Comparison of ENCODE assay signal across 29 cellular contexts in genomic region chr7:83419013-83419412, GRCh38.
"Had no signal": no experiment of that assay in that cellular context is flagged by ENCODE, and none has a peak within 500 bp of the region (broad histone marks: within the 10 kb centered on the region; RNA-seq: fewer than 3 reads in every experiment).

No MANE protein-coding gene starts in this region.

- H3K4me3 Mint-ChIP-seq: dendritic cell treated with granulocyte-macrophage colony-stimulating factor and Interleukin-4, amounts not matched to agents 40 ng/mL and 50 ng/mL, for 4 days; effector memory CD8-positive, alpha-beta T cell; endodermal cell had no signal

- H3K27me3 ChIP-seq: colonic mucosa, dorsolateral prefrontal cortex, esophagus muscularis mucosa, esophagus squamous epithelium, foreskin keratinocyte, gastrocnemius medialis, gastroesophageal sphincter, hepatocyte had no signal

- H3K4me3 ChIP-seq: colonic mucosa, coronary artery, dorsolateral prefrontal cortex, esophagus muscularis mucosa, esophagus squamous epithelium, gastrocnemius medialis, gastroesophageal sphincter, heart left ventricle, heart right ventricle, hepatocyte had no signal

- DNase-seq: colonic mucosa; cortex of kidney; dermis blood vessel endothelial cell; dorsolateral prefrontal cortex; effector CD4-positive, alpha-beta T cell; effector CD8-positive, alpha-beta T cell; effector memory CD4-positive, alpha-beta T cell; effector memory CD8-positive, alpha-beta T cell; endodermal cell; erythroblast; esophagus squamous epithelium; foreskin fibroblast; foreskin keratinocyte; foreskin melanocyte; gastrocnemius medialis; glutamatergic neuron; head of caudate nucleus; heart left ventricle; heart right ventricle had no signal

- H3K27ac ChIP-seq: colonic mucosa, coronary artery, dorsolateral prefrontal cortex, epithelial cell of prostate, esophagus muscularis mucosa, esophagus squamous epithelium, foreskin keratinocyte, gastrocnemius medialis, gastroesophageal sphincter, heart left ventricle, heart right ventricle, hepatocyte had no signal

- H3K27me3 Mint-ChIP-seq: dendritic cell treated with granulocyte-macrophage colony-stimulating factor and Interleukin-4, amounts not matched to agents 40 ng/mL and 50 ng/mL, for 4 days; effector memory CD8-positive, alpha-beta T cell had no signal

- H3K36me3 ChIP-seq: colonic mucosa, esophagus muscularis mucosa, esophagus squamous epithelium, gastrocnemius medialis, gastroesophageal sphincter, heart left ventricle, heart right ventricle had no signal

- H3K4me1 ChIP-seq: colonic mucosa, esophagus muscularis mucosa, esophagus squamous epithelium, gastrocnemius medialis, gastroesophageal sphincter, heart left ventricle, heart right ventricle had no signal

- FAIRE-seq: endometrium, endothelial cell of umbilical vein, frontal cortex had no signal

- H3K9me3 Mint-ChIP-seq: dendritic cell treated with granulocyte-macrophage colony-stimulating factor and Interleukin-4, amounts not matched to agents 40 ng/mL and 50 ng/mL, for 4 days; endodermal cell had no signal

- ATAC-seq: effector memory CD8-positive, alpha-beta T cell; esophagus mucosa; foreskin keratinocyte; gastrocnemius medialis; gastroesophageal sphincter; heart left ventricle; heart right ventricle had no signal

- H3K27ac Mint-ChIP-seq: dendritic cell treated with granulocyte-macrophage colony-stimulating factor and Interleukin-4, amounts not matched to agents 40 ng/mL and 50 ng/mL, for 4 days; effector memory CD8-positive, alpha-beta T cell; endodermal cell had no signal

- H3K9me3 ChIP-seq: colonic mucosa, esophagus muscularis mucosa, esophagus squamous epithelium, gastrocnemius medialis, gastroesophageal sphincter had no signal

- H3K4me2 ChIP-seq: hepatocyte had no signal

- H3K79me2 ChIP-seq: hepatocyte had no signal

- H2AFZ ChIP-seq: hepatocyte had no signal
